In the genomic region with DNA sequence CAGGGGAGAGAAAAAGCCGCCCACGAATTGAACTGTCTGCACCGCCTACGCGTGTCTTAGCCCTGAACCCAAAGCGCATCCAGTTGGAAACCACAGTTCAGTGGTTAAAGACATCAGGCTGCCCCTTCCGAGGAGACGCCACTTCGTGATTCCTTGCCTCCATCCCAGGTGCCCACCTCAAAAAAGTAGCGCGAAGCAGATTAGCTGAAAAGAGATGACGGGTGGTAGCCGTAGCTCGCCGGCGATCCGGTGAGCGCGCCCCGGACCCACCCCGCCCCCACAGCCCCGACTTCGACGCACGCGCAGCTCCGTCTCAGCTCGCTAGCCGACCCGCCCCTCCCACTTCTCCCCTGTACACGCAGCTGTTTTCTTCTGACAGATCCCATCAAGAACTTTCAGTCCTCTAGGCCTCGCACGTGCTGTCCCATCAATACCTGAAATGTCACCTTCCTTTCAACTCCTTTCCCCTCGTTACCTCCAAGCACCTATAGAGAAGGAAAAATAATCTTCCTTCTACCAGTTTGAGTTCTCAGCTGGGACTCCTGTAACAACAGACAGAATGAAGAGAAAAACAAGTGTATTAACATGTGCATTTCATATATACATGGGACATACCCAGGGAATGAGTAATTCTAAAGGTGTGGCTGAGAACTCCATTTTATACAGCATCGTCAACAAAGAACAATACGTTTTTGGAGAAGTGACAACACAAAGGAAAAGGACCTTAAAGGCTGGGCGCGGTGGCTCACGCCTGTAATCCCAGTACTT, we compare ENCODE assay signal across 1 cellular context.
TF ChIP-seq lines count a peak whose summit lies in the region.

No MANE protein-coding gene starts in this region.

TF ChIP-seq in K562, 482 proteins besides CTCF, POLR2A, EP300 and RAD21 (continued from another document and continues in another):
- TF ChIP-seq, protein P1, sequence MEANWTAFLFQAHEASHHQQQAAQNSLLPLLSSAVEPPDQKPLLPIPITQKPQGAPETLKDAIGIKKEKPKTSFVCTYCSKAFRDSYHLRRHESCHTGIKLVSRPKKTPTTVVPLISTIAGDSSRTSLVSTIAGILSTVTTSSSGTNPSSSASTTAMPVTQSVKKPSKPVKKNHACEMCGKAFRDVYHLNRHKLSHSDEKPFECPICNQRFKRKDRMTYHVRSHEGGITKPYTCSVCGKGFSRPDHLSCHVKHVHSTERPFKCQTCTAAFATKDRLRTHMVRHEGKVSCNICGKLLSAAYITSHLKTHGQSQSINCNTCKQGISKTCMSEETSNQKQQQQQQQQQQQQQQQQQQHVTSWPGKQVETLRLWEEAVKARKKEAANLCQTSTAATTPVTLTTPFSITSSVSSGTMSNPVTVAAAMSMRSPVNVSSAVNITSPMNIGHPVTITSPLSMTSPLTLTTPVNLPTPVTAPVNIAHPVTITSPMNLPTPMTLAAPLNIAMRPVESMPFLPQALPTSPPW (CRISPR knock-in tag; IDR thresholded peaks at IDR 0.05), result peak; percentile 81
- TF ChIP-seq CBX2 (IDR thresholded peaks at IDR 0.05; ENCODE audit: insufficient read depth, low read length, poor library complexity, severe bottlenecking) (no peak), ASH1L (IDR thresholded peaks at IDR 0.05; ENCODE audit: borderline replicate concordance, low read depth, partially characterized antibody) (peak; percentile 18), CAMTA2 (CRISPR knock-in tag; conservative IDR thresholded peaks at IDR 0.05) (no peak), PHF8 (IDR thresholded peaks at IDR 0.05; ENCODE audit: borderline replicate concordance, low read length) (peak; percentile 68; the same call in 1 of the 2 replicates), XRCC5 (IDR thresholded peaks at IDR 0.05; ENCODE audit: low read depth, low read length) (no peak), ZNF318 (IDR thresholded peaks at IDR 0.05; ENCODE audit: borderline replicate concordance in 1 of 2, low read depth in 1 of 2) (peak in 1 of 2 experiments; percentile 90; a peak in 2 of 4 replicates), MYC (IDR thresholded peaks at IDR 0.05; ENCODE audit: low read depth, low read length) (peak; percentile 80), MYC (CRISPR knock-in tag; IDR thresholded peaks at IDR 0.05; ENCODE audit: borderline replicate concordance, low read depth) (no peak), CCNT2 (IDR thresholded peaks at IDR 0.05; ENCODE audit: borderline replicate concordance, extremely low read depth, insufficient read length, low read depth, low read length) (peak; percentile 46), TEAD4 (IDR thresholded peaks at IDR 0.05; ENCODE audit: low read length) (no peak), TEAD4 (CRISPR knock-in tag; IDR thresholded peaks at IDR 0.05; ENCODE audit: borderline replicate concordance) (no peak), ETV6 (IDR thresholded peaks at IDR 0.05; ENCODE audit: borderline replicate concordance in 1 of 2, low read depth in 2 of 2, low read length in 1 of 2) (no peak), ETV6 (CRISPR knock-in tag; IDR thresholded peaks at IDR 0.05; ENCODE audit: borderline replicate concordance) (no peak), RBFOX2 (IDR thresholded peaks at IDR 0.05; ENCODE audit: low read depth, low read length) (peak; percentile 66), ZNF699 (CRISPR knock-in tag; IDR thresholded peaks at IDR 0.05; ENCODE audit: insufficient replicate concordance) (no peak), ZBTB34 (CRISPR knock-in tag; IDR thresholded peaks at IDR 0.05) (no peak), ESRRA (IDR thresholded peaks at IDR 0.05; ENCODE audit: borderline replicate concordance, low read depth) (no peak), NFE2 (IDR thresholded peaks at IDR 0.05; ENCODE audit: low read depth) (peak; percentile 49; the same call in 1 of the 2 replicates), ATF6 (CRISPR knock-in tag; IDR thresholded peaks at IDR 0.05) (no peak), ZBTB26 (CRISPR knock-in tag; IDR thresholded peaks at IDR 0.05) (no peak), HNRNPLL (IDR thresholded peaks at IDR 0.05; ENCODE audit: low read depth, low read length, poor library complexity, severe bottlenecking) (no peak), NR2C2 (CRISPR knock-in tag; IDR thresholded peaks at IDR 0.05) (no peak), NR2C2 (tag; IDR thresholded peaks at IDR 0.05) (no peak), IRF1 (CRISPR knock-in tag; IDR thresholded peaks at IDR 0.05; ENCODE audit: borderline replicate concordance) (no peak), ZNF695 (CRISPR knock-in tag; IDR thresholded peaks at IDR 0.05) (no peak), ZNF263 (CRISPR knock-in tag; IDR thresholded peaks at IDR 0.05; ENCODE audit: borderline replicate concordance) (no peak; the same call in 1 of the 2 replicates), KLF13 (tag; IDR thresholded peaks at IDR 0.05; ENCODE audit: borderline replicate concordance, low read depth) (no peak), BRD4 (IDR thresholded peaks at IDR 0.05) (no peak), ZC3H8 (IDR thresholded peaks at IDR 0.05) (0 out of 2 replicates have a peak, but pooled peaks have one; percentile 9), MECOM (CRISPR knock-in tag; IDR thresholded peaks at IDR 0.05) (no peak), ZNF140 (CRISPR knock-in tag; IDR thresholded peaks at IDR 0.05) (no peak)
- TF ChIP-seq, protein P2, sequence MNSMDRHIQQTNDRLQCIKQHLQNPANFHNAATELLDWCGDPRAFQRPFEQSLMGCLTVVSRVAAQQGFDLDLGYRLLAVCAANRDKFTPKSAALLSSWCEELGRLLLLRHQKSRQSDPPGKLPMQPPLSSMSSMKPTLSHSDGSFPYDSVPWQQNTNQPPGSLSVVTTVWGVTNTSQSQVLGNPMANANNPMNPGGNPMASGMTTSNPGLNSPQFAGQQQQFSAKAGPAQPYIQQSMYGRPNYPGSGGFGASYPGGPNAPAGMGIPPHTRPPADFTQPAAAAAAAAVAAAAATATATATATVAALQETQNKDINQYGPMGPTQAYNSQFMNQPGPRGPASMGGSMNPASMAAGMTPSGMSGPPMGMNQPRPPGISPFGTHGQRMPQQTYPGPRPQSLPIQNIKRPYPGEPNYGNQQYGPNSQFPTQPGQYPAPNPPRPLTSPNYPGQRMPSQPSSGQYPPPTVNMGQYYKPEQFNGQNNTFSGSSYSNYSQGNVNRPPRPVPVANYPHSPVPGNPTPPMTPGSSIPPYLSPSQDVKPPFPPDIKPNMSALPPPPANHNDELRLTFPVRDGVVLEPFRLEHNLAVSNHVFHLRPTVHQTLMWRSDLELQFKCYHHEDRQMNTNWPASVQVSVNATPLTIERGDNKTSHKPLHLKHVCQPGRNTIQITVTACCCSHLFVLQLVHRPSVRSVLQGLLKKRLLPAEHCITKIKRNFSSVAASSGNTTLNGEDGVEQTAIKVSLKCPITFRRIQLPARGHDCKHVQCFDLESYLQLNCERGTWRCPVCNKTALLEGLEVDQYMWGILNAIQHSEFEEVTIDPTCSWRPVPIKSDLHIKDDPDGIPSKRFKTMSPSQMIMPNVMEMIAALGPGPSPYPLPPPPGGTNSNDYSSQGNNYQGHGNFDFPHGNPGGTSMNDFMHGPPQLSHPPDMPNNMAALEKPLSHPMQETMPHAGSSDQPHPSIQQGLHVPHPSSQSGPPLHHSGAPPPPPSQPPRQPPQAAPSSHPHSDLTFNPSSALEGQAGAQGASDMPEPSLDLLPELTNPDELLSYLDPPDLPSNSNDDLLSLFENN (IDR thresholded peaks at IDR 0.05; ENCODE audit: low read depth in 2 of 2, low read length in 2 of 2), result no peak
- TF ChIP-seq, protein P3, sequence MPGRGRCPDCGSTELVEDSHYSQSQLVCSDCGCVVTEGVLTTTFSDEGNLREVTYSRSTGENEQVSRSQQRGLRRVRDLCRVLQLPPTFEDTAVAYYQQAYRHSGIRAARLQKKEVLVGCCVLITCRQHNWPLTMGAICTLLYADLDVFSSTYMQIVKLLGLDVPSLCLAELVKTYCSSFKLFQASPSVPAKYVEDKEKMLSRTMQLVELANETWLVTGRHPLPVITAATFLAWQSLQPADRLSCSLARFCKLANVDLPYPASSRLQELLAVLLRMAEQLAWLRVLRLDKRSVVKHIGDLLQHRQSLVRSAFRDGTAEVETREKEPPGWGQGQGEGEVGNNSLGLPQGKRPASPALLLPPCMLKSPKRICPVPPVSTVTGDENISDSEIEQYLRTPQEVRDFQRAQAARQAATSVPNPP (IDR thresholded peaks at IDR 0.05; ENCODE audit: borderline replicate concordance, insufficient read depth, insufficient read length), result no peak
